Comparison of ENCODE assay signal across 22 cellular contexts in genomic region chr1:91764471-91765115, GRCh38.
DNase-seq lines count a peak whose midpoint lies in the region; ATAC-seq, FAIRE-seq and TF ChIP-seq lines count a peak whose summit lies in the region.
"Had no signal": no experiment of that assay in that cellular context is flagged by ENCODE, and none has a peak within 500 bp of the region (broad histone marks: within the 10 kb centered on the region; RNA-seq: fewer than 3 reads in every experiment).

No MANE protein-coding gene starts in this region.

- ATAC-seq in left cardiac atrium: no peak
- ATAC-seq in gastroesophageal sphincter: no peak
- no peak for ATAC-seq in GM21529 (IDR thresholded peaks at IDR 0.05; ENCODE audit: unreplicated experiment)
- ATAC-seq: activated naive CD4-positive, alpha-beta T cell treated with anti-CD3 and anti-CD28 coated beads, Interleukin-2, amount 50 U/mL, for 72 hours; body of pancreas; left colon had no signal

- no peak for TF ChIP-seq EP300 in gastroesophageal sphincter (IDR thresholded peaks at IDR 0.05)

- intact Hi-C loops in left cardiac atrium (cut with DNase I): no loop called here
- intact Hi-C loops in uterus (cut with DNase I; ENCODE audit: low total_unique reads): no loop called here

- H3K27ac ChIP-seq in right atrium auricular region (peak overlapping the region; percentile 17 to 54), gastroesophageal sphincter (peak overlapping the region in 3 of 4 donors; percentile 75 to 81 (median 80)), mesodermal cell (ENCODE audit: low read depth, low read length, severe bottlenecking) (peak overlapping the region; percentile 0), uterus (peak overlapping the region; percentile 1 to 7)
- H3K27ac ChIP-seq: body of pancreas, RWPE1 had no signal

- TF ChIP-seq CTCF in right atrium auricular region (IDR thresholded peaks at IDR 0.05) (no peak), gastroesophageal sphincter (IDR thresholded peaks at IDR 0.05) (no peak), uterus (IDR thresholded peaks at IDR 0.05) (no peak)

- H3K9me3 ChIP-seq in right atrium auricular region (no peaks in the 10 kb centered on the region), gastroesophageal sphincter (no peaks in the 10 kb centered on the region), mesodermal cell (ENCODE audit: control insufficient read depth, low read length) (no peaks in the 10 kb centered on the region), uterus (no peaks in the 10 kb centered on the region)
- H3K9me3 ChIP-seq: body of pancreas had no signal

- no peaks in the 10 kb centered on the region for H3K36me3 ChIP-seq in right atrium auricular region
- H3K36me3 ChIP-seq in gastroesophageal sphincter: peaks cover 0 to 6% of the 10 kb centered on the region in 2 donors
- no peaks in the 10 kb centered on the region for H3K36me3 ChIP-seq in mesodermal cell (ENCODE audit: control insufficient read depth, insufficient read depth, low read length)
- H3K36me3 ChIP-seq in uterus: no peaks in the 10 kb centered on the region

- peaks cover 0 to 29% of the 10 kb centered on the region in 2 donors for H3K4me1 ChIP-seq in right atrium auricular region
- peaks cover 17 to 64% (median 35%) of the 10 kb centered on the region in 3 donors for H3K4me1 ChIP-seq in gastroesophageal sphincter
- peaks cover 9% of the 10 kb centered on the region for H3K4me1 ChIP-seq in mesodermal cell (ENCODE audit: control insufficient read depth, insufficient read depth, low read length, poor library complexity, severe bottlenecking)
- peaks cover 0 to 12% of the 10 kb centered on the region in 2 donors for H3K4me1 ChIP-seq in uterus

- no peak for TF ChIP-seq POLR2A in gastroesophageal sphincter (IDR thresholded peaks at IDR 0.05)
- no peak for TF ChIP-seq POLR2A in uterus (IDR thresholded peaks at IDR 0.05)

- no peak for FAIRE-seq in RCC 7860 (lab: Jason Lieb, UNC)
- FAIRE-seq: urothelium cell line had no signal

- H3K4me3 ChIP-seq in right atrium auricular region (no peak overlapping the region), gastroesophageal sphincter (no peak overlapping the region), mesodermal cell (ENCODE audit: extremely low read depth, insufficient read depth, low read length, poor library complexity, severe bottlenecking) (no peak overlapping the region), uterus (no peak overlapping the region)
- H3K4me3 ChIP-seq: body of pancreas had no signal

- peak; percentile 53 for DNase-seq in right atrium auricular region (ENCODE audit: low spot score)
- DNase-seq in left cardiac atrium: no peak
- DNase-seq in uterus: no peak
- DNase-seq in KG1 (lab: John Stamatoyannopoulos, UW): no peak
- DNase-seq in RCC 7860 (ENCODE audit: low spot score): no peak
- DNase-seq: activated CD4-positive, alpha-beta T cell treated with anti-CD3 and anti-CD28 coated beads, Interleukin-2, amount 10 ng/mL, durations not matched to agents 7 days and 5 days; body of pancreas; CD4-positive, CD25-positive, alpha-beta regulatory T cell; DMS53; GOT3; hippocampal formation; Kasumi-1; left colon; NCI-H1105 treated with DMSO at 0.1 percent for 48 hours; NCI-H2171 treated with DMSO at 0.1 percent for 48 hours; stimulated activated naive CD4-positive, alpha-beta T cell treated with Interleukin-2 at 50 U/mL for 16 hours had no signal

- WGBS in gastroesophageal sphincter (ENCODE audit: low coverage in 1 of 2), 2 donors: 77 to 84% methylated on average over 10 to 12 of the region's 12 CpGs
- WGBS in mesodermal cell (ENCODE audit: insufficient coverage in 2 of 2), 2 experiments: 53 to 75% methylated on average over 8 to 10 of the region's 12 CpGs

- H3K27me3 ChIP-seq in right atrium auricular region (no peaks in the 10 kb centered on the region), gastroesophageal sphincter (no peaks in the 10 kb centered on the region), uterus (no peaks in the 10 kb centered on the region)
- H3K27me3 ChIP-seq: body of pancreas had no signal

Comparison
In these comparisons a context has a peak if more than half of its experiments do, and no peak if none do; other contexts are left out.
1. H3K27ac ChIP-seq: peak in every context shown above with its lines; median percentile 80 in gastroesophageal sphincter; 36 in right atrium auricular region; 4 in uterus; 0 in mesodermal cell.